1 cellular context compared by ENCODE assay signal in genomic region chr1:15297975-15298374, GRCh38. TPM values are rescaled to one million over a fixed set of nuclear protein-coding genes. Genes with fewer than 3 reads are reported as not detected.
"Had no signal": no experiment of that assay in that cellular context is flagged by ENCODE, and none has a peak within 500 bp of the region (broad histone marks: within the 10 kb centered on the region; RNA-seq: fewer than 3 reads in every experiment).

No MANE protein-coding gene starts in this region.

RNA-seq across cellular contexts. Expression of gene FHAD1, which starts 51.0 kb away (rescaled TPM):
- total RNA-seq: MCF 10A had no signal
